In the genomic region with DNA sequence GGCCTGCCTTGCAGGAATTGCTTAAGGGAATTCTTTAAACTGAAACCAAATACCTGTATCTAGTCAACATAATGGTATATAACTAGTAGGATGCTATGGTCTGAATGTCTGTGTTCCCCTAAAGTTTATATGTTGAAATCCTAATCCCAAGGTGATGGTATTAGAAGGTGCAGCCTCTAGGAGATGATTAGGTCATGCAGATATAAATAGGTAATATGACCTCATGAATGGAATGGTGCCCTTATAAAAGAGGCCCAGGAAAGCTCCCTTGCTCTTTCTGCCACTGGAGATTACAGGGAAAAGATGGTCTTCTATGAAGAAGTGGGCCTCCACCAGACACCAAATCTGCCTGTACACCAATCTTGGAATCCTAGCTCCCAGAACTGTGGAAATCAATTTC, we compare ENCODE assay signal across 26 cellular contexts.
"Had no signal": no experiment of that assay in that cellular context is flagged by ENCODE, and none has a peak within 500 bp of the region (broad histone marks: within the 10 kb centered on the region; RNA-seq: fewer than 3 reads in every experiment).

No MANE protein-coding gene starts in this region.

- H3K27ac ChIP-seq: colonic mucosa, epithelial cell of prostate, prostate gland, stomach, tibial artery had no signal

- H3K4me3 ChIP-seq: colonic mucosa, prostate gland, stomach, tibial artery had no signal

- DNase-seq: central memory CD4-positive, alpha-beta T cell; colonic mucosa; effector CD8-positive, alpha-beta T cell; endodermal cell; foreskin fibroblast; glutamatergic neuron; hypothalamus; immature natural killer cell; islet precursor cell; kidney glomerular epithelial cell; mammary epithelial cell; mesendoderm; midbrain; naive thymus-derived CD8-positive, alpha-beta T cell; nephron progenitor cell; nucleus accumbens; stimulated activated CD4-positive, alpha-beta T cell treated with anti-CD3 and anti-CD28 coated beads, Interleukin-2, amount 100 ng/mL, for 24 hours; stimulated activated CD4-positive, alpha-beta T cell treated with anti-CD3 and anti-CD28 coated beads, Interleukin-4, amount 100 ng/mL, for 24 hours; stimulated activated naive CD4-positive, alpha-beta T cell treated with Interleukin-2 at 50 U/mL for 16 hours; stomach; tibial artery had no signal

- H3K27me3 ChIP-seq: colonic mucosa, stomach, tibial artery had no signal

- H3K4me1 ChIP-seq: colonic mucosa, prostate gland, stomach, tibial artery had no signal

- H3K36me3 ChIP-seq: colonic mucosa, prostate gland had no signal

- H3K9me3 ChIP-seq: colonic mucosa, prostate gland had no signal

- ATAC-seq: esophagus mucosa; naive thymus-derived CD8-positive, alpha-beta T cell; sciatic nerve; stimulated activated effector memory CD8-positive, alpha-beta T cell treated with anti-CD3 and anti-CD28 coated beads, Interleukin-12 subunit alpha, Interleukin-12 subunit beta, amount 100 ng/mL, for 72 hours had no signal
